Comparison of ENCODE assay signal across 29 cellular contexts in genomic region chr10:110510730-110511129, GRCh38. TPM values are rescaled to one million over a fixed set of nuclear protein-coding genes. Genes with fewer than 3 reads are reported as not detected.
DNase-seq lines count a peak whose midpoint lies in the region; ATAC-seq, FAIRE-seq and TF ChIP-seq lines count a peak whose summit lies in the region.
"Had no signal": no experiment of that assay in that cellular context is flagged by ENCODE, and none has a peak within 500 bp of the region (broad histone marks: within the 10 kb centered on the region; RNA-seq: fewer than 3 reads in every experiment).

No MANE protein-coding gene starts in this region.

- peak overlapping the region; percentile 22 to 53 for H3K4me3 Mint-ChIP-seq in activated T-cell treated with anti-CD3 and anti-CD28 coated beads, Interleukin-2, amount 50 U/mL, for 72 hours
- H3K4me3 Mint-ChIP-seq in activated T-cell treated with anti-CD3 and anti-CD28 coated beads, Interleukin-2, amount 50 U/mL, for 4 hours = no peak overlapping the region
- H3K4me3 Mint-ChIP-seq in activated T-helper 1 cell treated with anti-CD3 and anti-CD28 coated beads, Interleukin-12 subunit alpha, Interleukin-12 subunit beta, Interleukin-2, Interleukin-4 antibody, amounts not matched to agents 30 ng/mL and 10 ng/mL and 1 ng/mL, durations not matched to agents 14 hours and 24 hours and 36 hours = peak overlapping the region; percentile 33
- H3K4me3 Mint-ChIP-seq: activated CD8-positive, alpha-beta memory T cell treated with anti-CD3 and anti-CD28 coated beads, Interleukin-2, amount 10 ng/mL, durations not matched to agents 7 days and 5 days; H9 had no signal

- H3K27me3 Mint-ChIP-seq in activated T-cell treated with anti-CD3 and anti-CD28 coated beads, Interleukin-2, amount 50 U/mL, for 72 hours (ENCODE audit: low read depth) = no peaks in the 10 kb centered on the region
- no peaks in the 10 kb centered on the region for H3K27me3 Mint-ChIP-seq in activated T-cell treated with anti-CD3 and anti-CD28 coated beads, Interleukin-2, amount 50 U/mL, for 4 hours (ENCODE audit: low read depth)
- no peaks in the 10 kb centered on the region for H3K27me3 Mint-ChIP-seq in activated T-helper 1 cell treated with anti-CD3 and anti-CD28 coated beads, Interleukin-12 subunit alpha, Interleukin-12 subunit beta, Interleukin-2, Interleukin-4 antibody, amounts not matched to agents 30 ng/mL and 10 ng/mL and 1 ng/mL, durations not matched to agents 14 hours and 24 hours and 36 hours (ENCODE audit: insufficient read depth)
- H3K27me3 Mint-ChIP-seq: activated CD8-positive, alpha-beta memory T cell treated with anti-CD3 and anti-CD28 coated beads, Interleukin-2, amount 10 ng/mL, durations not matched to agents 7 days and 5 days had no signal

- H3K4me1 Mint-ChIP-seq in activated T-cell treated with anti-CD3 and anti-CD28 coated beads, Interleukin-2, amount 50 U/mL, for 72 hours (ENCODE audit: low read depth) = peaks cover 75% of the 10 kb centered on the region
- peaks cover 60% of the 10 kb centered on the region for H3K4me1 Mint-ChIP-seq in activated T-cell treated with anti-CD3 and anti-CD28 coated beads, Interleukin-2, amount 50 U/mL, for 4 hours (ENCODE audit: low read depth)
- peaks cover 84% of the 10 kb centered on the region for H3K4me1 Mint-ChIP-seq in activated T-helper 1 cell treated with anti-CD3 and anti-CD28 coated beads, Interleukin-12 subunit alpha, Interleukin-12 subunit beta, Interleukin-2, Interleukin-4 antibody, amounts not matched to agents 30 ng/mL and 10 ng/mL and 1 ng/mL, durations not matched to agents 14 hours and 24 hours and 36 hours (ENCODE audit: low read depth)

- TF ChIP-seq POLR2A in GM12892 (IDR thresholded peaks at IDR 0.05; ENCODE audit: low read depth, low read length) = peak; percentile 59

- H3K36me3 Mint-ChIP-seq in activated T-cell treated with anti-CD3 and anti-CD28 coated beads, Interleukin-2, amount 50 U/mL, for 72 hours (ENCODE audit: insufficient read depth in 2 of 2) = peaks cover 39 to 69% of the 10 kb centered on the region in 2 donors
- peaks cover 85% of the 10 kb centered on the region for H3K36me3 Mint-ChIP-seq in activated T-cell treated with anti-CD3 and anti-CD28 coated beads, Interleukin-2, amount 50 U/mL, for 4 hours (ENCODE audit: insufficient read depth)
- H3K36me3 Mint-ChIP-seq in activated T-helper 1 cell treated with anti-CD3 and anti-CD28 coated beads, Interleukin-12 subunit alpha, Interleukin-12 subunit beta, Interleukin-2, Interleukin-4 antibody, amounts not matched to agents 30 ng/mL and 10 ng/mL and 1 ng/mL, durations not matched to agents 14 hours and 24 hours and 36 hours (ENCODE audit: low read depth) = peaks cover 92% of the 10 kb centered on the region

- H3K4me3 ChIP-seq in fibroblast of mammary gland (ENCODE audit: control insufficient read depth, low read depth, low read length) = no peak overlapping the region
- H3K4me3 ChIP-seq: thyroid gland, vagina had no signal

- no peak for DNase-seq in activated T-cell treated with anti-CD3 and anti-CD28 coated beads, Interleukin-2, amount 50 U/mL, for 72 hours
- no peak for DNase-seq in activated T-cell treated with anti-CD3 and anti-CD28 coated beads, Interleukin-2, amount 50 U/mL, for 4 hours
- DNase-seq in GM12892 (ENCODE audit: insufficient read length) (no peak), fibroblast of mammary gland (ENCODE audit: low read depth) (peak; percentile 31), NCI-H2171 (lab: John Stamatoyannopoulos, UW) (no peak), NCI-H510A (lab: John Stamatoyannopoulos, UW) (no peak), DMS114 treated with DMSO at 0.1 percent for 48 hours (lab: John Stamatoyannopoulos, UW; ENCODE audit: unreplicated experiment) (no peak)
- DNase-seq in activated T-helper 1 cell treated with anti-CD3 and anti-CD28 coated beads, Interleukin-12 subunit alpha, Interleukin-12 subunit beta, Interleukin-2, Interleukin-4 antibody, amounts not matched to agents 30 ng/mL and 10 ng/mL and 1 ng/mL, durations not matched to agents 14 hours and 24 hours and 36 hours (ENCODE audit: low spot score) = no peak
- DNase-seq: activated CD8-positive, alpha-beta memory T cell treated with anti-CD3 and anti-CD28 coated beads, Interleukin-2, amount 10 ng/mL, durations not matched to agents 7 days and 5 days; anterior cingulate cortex; cortex of kidney; DMS 273 treated with DMSO at 0.1 percent for 48 hours; effector memory CD4-positive, alpha-beta T cell; EL; H9; islet precursor cell; left ventricle myocardium superior; NCI-H2029; NCI-H524 treated with DMSO at 0.1 percent for 48 hours; NK-92 treated with Interleukin-12 subunit alpha and Interleukin-12 subunit beta, amount 100 ng/mL, for 24 hours; right cardiac atrium; Right ventricle myocardium superior; stimulated activated CD4-positive, alpha-beta T cell treated with anti-CD3 and anti-CD28 coated beads, Interleukin-1b, Interleukin-23, amount 100 ng/mL, for 48 hours; stimulated activated CD8-positive, alpha-beta memory T cell treated with anti-CD3 and anti-CD28 coated beads, Interleukin-4, amount 100 ng/mL, for 48 hours; T-helper 2 cell; thyroid gland had no signal

- ATAC-seq in activated T-cell treated with anti-CD3 and anti-CD28 coated beads, Interleukin-2, amount 50 U/mL, for 72 hours (replicated peaks in 1 of 2) = no peak
- no peak for ATAC-seq in activated T-cell treated with anti-CD3 and anti-CD28 coated beads, Interleukin-2, amount 50 U/mL, for 4 hours
- ATAC-seq: activated CD8-positive, alpha-beta memory T cell treated with anti-CD3 and anti-CD28 coated beads, Interleukin-2, amount 10 ng/mL, durations not matched to agents 7 days and 5 days; activated naive CD4-positive, alpha-beta T cell treated with anti-CD3 and anti-CD28 coated beads, Interleukin-2, amount 50 U/mL, for 72 hours; left ventricle myocardium superior; SK-N-SH treated with all-trans-retinoic acid at 6 μM for 48 hours had no signal

- TF ChIP-seq CTCF in fibroblast of mammary gland (conservative IDR thresholded peaks at IDR 0.05; ENCODE audit: control insufficient read depth, insufficient read depth, low read depth, low read length) = no peak

- H3K27ac Mint-ChIP-seq in activated T-cell treated with anti-CD3 and anti-CD28 coated beads, Interleukin-2, amount 50 U/mL, for 72 hours = peak overlapping the region; percentile 87
- H3K27ac Mint-ChIP-seq in activated T-helper 1 cell treated with anti-CD3 and anti-CD28 coated beads, Interleukin-12 subunit alpha, Interleukin-12 subunit beta, Interleukin-2, Interleukin-4 antibody, amounts not matched to agents 30 ng/mL and 10 ng/mL and 1 ng/mL, durations not matched to agents 14 hours and 24 hours and 36 hours = peak overlapping the region; percentile 70
- H3K27ac Mint-ChIP-seq: activated CD8-positive, alpha-beta memory T cell treated with anti-CD3 and anti-CD28 coated beads, Interleukin-2, amount 10 ng/mL, durations not matched to agents 7 days and 5 days had no signal

- intact Hi-C loops in activated T-helper 1 cell treated with anti-CD3 and anti-CD28 coated beads, Interleukin-12 subunit alpha, Interleukin-12 subunit beta, Interleukin-2, Interleukin-4 antibody, amounts not matched to agents 30 ng/mL and 10 ng/mL and 1 ng/mL, durations not matched to agents 14 hours and 24 hours and 36 hours (cut with micrococcal nuclease) = no loop called here

- peaks cover 0 to 2% of the 10 kb centered on the region in 2 donors for H3K9me3 Mint-ChIP-seq in activated T-cell treated with anti-CD3 and anti-CD28 coated beads, Interleukin-2, amount 50 U/mL, for 72 hours
- H3K9me3 Mint-ChIP-seq in activated T-cell treated with anti-CD3 and anti-CD28 coated beads, Interleukin-2, amount 50 U/mL, for 4 hours = peaks cover 3% of the 10 kb centered on the region
- no peaks in the 10 kb centered on the region for H3K9me3 Mint-ChIP-seq in activated T-helper 1 cell treated with anti-CD3 and anti-CD28 coated beads, Interleukin-12 subunit alpha, Interleukin-12 subunit beta, Interleukin-2, Interleukin-4 antibody, amounts not matched to agents 30 ng/mL and 10 ng/mL and 1 ng/mL, durations not matched to agents 14 hours and 24 hours and 36 hours
- H3K9me3 Mint-ChIP-seq: H9 had no signal

- FAIRE-seq in GM12892 (lab: Jason Lieb, UNC) = no peak

RNA-seq across cellular contexts. Expression of gene DUSP5, which starts 13.0 kb away (rescaled TPM):
- total RNA-seq in activated T-cell treated with anti-CD3 and anti-CD28 coated beads, Interleukin-2, amount 50 U/mL, for 72 hours = 100 to 1,000 TPM; 122 to 242 TPM
- 10 to 100 TPM; 33.5 to 57.1 (median 56.5) TPM for total RNA-seq in activated T-cell treated with anti-CD3 and anti-CD28 coated beads, Interleukin-2, amount 50 U/mL, for 4 hours
- 59.6 TPM for polyA plus RNA-seq in GM12892 (2012; ENCODE audit: missing spikeins)
- total RNA-seq in activated T-helper 1 cell treated with anti-CD3 and anti-CD28 coated beads, Interleukin-12 subunit alpha, Interleukin-12 subunit beta, Interleukin-2, Interleukin-4 antibody, amounts not matched to agents 30 ng/mL and 10 ng/mL and 1 ng/mL, durations not matched to agents 14 hours and 24 hours and 36 hours = 140 and 141 TPM in 2 replicates

RNA-seq across cellular contexts. Expression of gene SMC3, which starts 56.8 kb away (rescaled TPM):
- total RNA-seq in activated T-cell treated with anti-CD3 and anti-CD28 coated beads, Interleukin-2, amount 50 U/mL, for 72 hours = 10 to 100 TPM; 79.7 to 85.6 TPM
- 10 to 100 TPM; 64.7 to 68.3 (median 66.8) TPM for total RNA-seq in activated T-cell treated with anti-CD3 and anti-CD28 coated beads, Interleukin-2, amount 50 U/mL, for 4 hours
- polyA plus RNA-seq in GM12892 (2012; ENCODE audit: missing spikeins) = 55.8 TPM
- 74.5 and 77.9 TPM in 2 replicates for total RNA-seq in activated T-helper 1 cell treated with anti-CD3 and anti-CD28 coated beads, Interleukin-12 subunit alpha, Interleukin-12 subunit beta, Interleukin-2, Interleukin-4 antibody, amounts not matched to agents 30 ng/mL and 10 ng/mL and 1 ng/mL, durations not matched to agents 14 hours and 24 hours and 36 hours
